ENCODE assay signal across 8 cellular contexts in the genomic region with DNA sequence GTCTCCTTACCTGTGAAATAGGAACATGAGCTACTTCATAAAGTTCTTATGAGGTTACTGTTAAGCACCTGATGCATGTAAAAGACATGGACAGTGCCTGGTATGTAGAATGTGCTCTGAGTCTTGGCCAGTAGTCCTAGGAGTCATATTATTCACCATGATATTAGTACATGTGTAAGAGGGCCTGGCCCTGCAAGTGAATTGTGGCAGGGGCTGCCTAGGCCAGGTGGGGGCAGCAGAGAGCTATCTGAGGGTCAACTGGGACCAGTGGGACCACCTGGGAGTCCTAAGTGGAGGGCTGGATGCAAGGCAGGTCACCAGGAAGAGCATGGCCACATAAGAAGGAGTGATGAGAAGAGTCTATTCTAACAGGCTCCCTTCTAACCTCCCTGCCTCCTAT.
DNase-seq lines count a peak whose midpoint lies in the region; ATAC-seq, FAIRE-seq and TF ChIP-seq lines count a peak whose summit lies in the region.

No MANE protein-coding gene starts in this region.

- DNase-seq in EH (ENCODE audit: low read depth) (peak; percentile 33), NCI-H1092 treated with DMSO at 0.1 percent for 48 hours (lab: John Stamatoyannopoulos, UW) (peak; percentile 46), bronchial epithelial cell (ENCODE audit: low read depth) (peak; percentile 18), mesenchymal stem cell (no peak), NCI-H226 (no peak), ascending aorta (ENCODE audit: low spot score in 2 of 2) (no peak)
- DNase-seq in effector CD4-positive, alpha-beta T cell = no peak

- peak overlapping the region in 1 of 2 experiments; percentile 57 for H3K4ac ChIP-seq in mesenchymal stem cell (ENCODE audit: low read depth in 1 of 2, low read length in 2 of 2)

- H3K9ac ChIP-seq in mesenchymal stem cell (ENCODE audit: low read length) = no peak overlapping the region

- no peak overlapping the region for H2AFZ ChIP-seq in mesenchymal stem cell (ENCODE audit: low read depth, low read length)

- peak; percentile 60 for ATAC-seq in GM21360 (IDR thresholded peaks at IDR 0.05; ENCODE audit: unreplicated experiment)

- peak overlapping the region; percentile 21 for H2BK120ac ChIP-seq in mesenchymal stem cell (ENCODE audit: low read depth, low read length)

- H3K27me3 ChIP-seq in bronchial epithelial cell (ENCODE audit: control insufficient read depth, insufficient read depth, low read length) = no peaks in the 10 kb centered on the region
- H3K27me3 ChIP-seq in mesenchymal stem cell (ENCODE audit: control insufficient read depth in 1 of 2, insufficient read depth in 1 of 2, low read length in 2 of 2) = peaks cover 0 to 5% of the 10 kb centered on the region in 2 experiments
- H3K27me3 ChIP-seq in ascending aorta = no peaks in the 10 kb centered on the region

- no peaks in the 10 kb centered on the region for H3K79me1 ChIP-seq in mesenchymal stem cell (replicated peaks; ENCODE audit: low read length, poor library complexity, severe bottlenecking)

- H3K4me2 ChIP-seq in mesenchymal stem cell (ENCODE audit: low read length, poor library complexity, severe bottlenecking) = no peak overlapping the region

- no peak overlapping the region for H3K23ac ChIP-seq in mesenchymal stem cell (ENCODE audit: low read length in 2 of 2)

- no peak for FAIRE-seq in bronchial epithelial cell (lab: Jason Lieb, UNC)

- intact Hi-C loops in ascending aorta (cut with DNase I) = no loop called here

- H3K14ac ChIP-seq in mesenchymal stem cell (ENCODE audit: low read length in 2 of 2) = no peak overlapping the region

- peak overlapping the region in 1 of 2 experiments; percentile 65 for H2BK12ac ChIP-seq in mesenchymal stem cell (ENCODE audit: low read length in 2 of 2)

- H3K9me3 ChIP-seq in mesenchymal stem cell (ENCODE audit: control insufficient read depth, low read length) = no peaks in the 10 kb centered on the region
- no peaks in the 10 kb centered on the region for H3K9me3 ChIP-seq in ascending aorta

- peak overlapping the region; percentile 43 for H4K91ac ChIP-seq in mesenchymal stem cell (ENCODE audit: low read length)

- H3K36me3 ChIP-seq in bronchial epithelial cell (ENCODE audit: control insufficient read depth, insufficient read depth, low read length) = no peaks in the 10 kb centered on the region
- no peaks in the 10 kb centered on the region for H3K36me3 ChIP-seq in mesenchymal stem cell (ENCODE audit: control insufficient read depth in 1 of 2, insufficient read depth in 2 of 2, low read depth in 1 of 2, low read length in 2 of 2)
- H3K36me3 ChIP-seq in ascending aorta = no peaks in the 10 kb centered on the region

- H3K18ac ChIP-seq in mesenchymal stem cell (ENCODE audit: low read depth in 1 of 2, low read length in 2 of 2) = peak overlapping the region; percentile 69 to 71

- TF ChIP-seq CTCF in bronchial epithelial cell (IDR thresholded peaks at IDR 0.05; ENCODE audit: insufficient read depth, low read length, severe bottlenecking) (peak; percentile 54), ascending aorta (IDR thresholded peaks at IDR 0.05) (peak in 1 of 3 experiments; percentile 25)

- H2BK15ac ChIP-seq in mesenchymal stem cell (ENCODE audit: low read depth, poor library complexity, severe bottlenecking) = no peak overlapping the region

- no peak overlapping the region for H2AK5ac ChIP-seq in mesenchymal stem cell (ENCODE audit: low read length, severe bottlenecking)

- no peak overlapping the region for H2BK5ac ChIP-seq in mesenchymal stem cell (ENCODE audit: low read depth, low read length, poor library complexity, severe bottlenecking)

- no peak overlapping the region for H4K8ac ChIP-seq in mesenchymal stem cell (ENCODE audit: low read length)

- H3K27ac ChIP-seq in mesenchymal stem cell (ENCODE audit: low read length, poor library complexity, severe bottlenecking) (no peak overlapping the region), ascending aorta (no peak overlapping the region)

- H3K4me3 ChIP-seq in bronchial epithelial cell (ENCODE audit: low read depth, low read length) (no peak overlapping the region), mesenchymal stem cell (ENCODE audit: insufficient read depth in 1 of 2, low read depth in 1 of 2, low read length in 2 of 2) (no peak overlapping the region), ascending aorta (no peak overlapping the region)

- H3K4me1 ChIP-seq in mesenchymal stem cell (ENCODE audit: control insufficient read depth, insufficient read depth, low read depth, low read length) = no peaks in the 10 kb centered on the region
- H3K4me1 ChIP-seq in ascending aorta = no peaks in the 10 kb centered on the region

Comparison
In these comparisons a context has a peak if more than half of its experiments do, and no peak if none do; other contexts are left out.
1. DNase-seq: peak in EH (single experiment), NCI-H1092 treated with DMSO at 0.1 percent for 48 hours (single experiment) and bronchial epithelial cell (single experiment); none in mesenchymal stem cell (single experiment), NCI-H226 (single experiment), effector CD4-positive, alpha-beta T cell (single experiment) and ascending aorta (0 of 2).